ENCODE assay signal across 19 cellular contexts in genomic region chr14:25017562-25017961, GRCh38. TPM values are rescaled to one million over a fixed set of nuclear protein-coding genes. Genes with fewer than 3 reads are reported as not detected.
"Had no signal": no experiment of that assay in that cellular context is flagged by ENCODE, and none has a peak within 500 bp of the region (broad histone marks: within the 10 kb centered on the region; RNA-seq: fewer than 3 reads in every experiment).

No MANE protein-coding gene starts in this region.

- H3K27ac ChIP-seq: ovary, right atrium auricular region, skin epidermis, spleen, tibial nerve, uterus had no signal

- H3K4me1 ChIP-seq: spleen, tibial nerve, uterus had no signal

- DNase-seq: kidney glomerular epithelial cell; left cardiac atrium; midbrain; mucosa of descending colon; naive thymus-derived CD4-positive, alpha-beta T cell; ovary; spleen; stimulated activated CD4-positive, alpha-beta T cell treated with anti-CD3 and anti-CD28 coated beads, Interleukin-4, amount 100 ng/mL, for 24 hours; stimulated activated naive CD4-positive, alpha-beta T cell treated with Interleukin-2 at 50 U/mL for 16 hours; stimulated activated naive CD8-positive, alpha-beta T cell treated with anti-CD3 and anti-CD28 coated beads, Interleukin-15, amount 100 ng/mL, for 72 hours; substantia nigra; uterus had no signal

- ATAC-seq: left cardiac atrium; left lobe of liver; mucosa of descending colon; naive thymus-derived CD4-positive, alpha-beta T cell; sciatic nerve; stimulated activated memory B cell treated with anti-CD40 and anti-IgM and Interleukin-4, amounts not matched to agents 10 μg/mL and 1 μg/mL and 100 μg/mL, for 72 hours; stimulated activated naive CD8-positive, alpha-beta T cell treated with anti-CD3 and anti-CD28 coated beads, Interleukin-15, amount 100 ng/mL, for 72 hours had no signal

- H3K4me3 ChIP-seq: lung, mucosa of descending colon, ovary, right atrium auricular region, skin epidermis, spleen, tibial nerve, uterus had no signal

- H3K36me3 ChIP-seq: ovary, right atrium auricular region, spleen, tibial nerve, uterus had no signal

- H3K9me3 ChIP-seq: mucosa of descending colon, ovary, right atrium auricular region, spleen, tibial nerve, uterus had no signal

- H3K27me3 ChIP-seq: ovary, right atrium auricular region, tibial nerve, uterus had no signal

RNA-seq across cellular contexts. Expression of gene STXBP6, which starts 32.4 kb away (rescaled TPM):
- polyA plus RNA-seq: naive thymus-derived CD4-positive, alpha-beta T cell had no signal
